8 cellular contexts compared by ENCODE assay signal in genomic region chr1:1573843-1574720, GRCh38. TPM values are rescaled to one million over a fixed set of nuclear protein-coding genes. Genes with fewer than 3 reads are reported as not detected.
A peak's percentile ranks its signal among the peaks of the same experiment; 100 is the strongest.
DNase-seq lines count a peak whose midpoint lies in the region; TF ChIP-seq lines count a peak whose summit lies in the region.

No MANE protein-coding gene starts in this region.

- H3K27me3 ChIP-seq in H7 (ENCODE audit: control insufficient read depth, insufficient read depth, low read length) (no peaks in the 10 kb centered on the region; the same call in 1 of the 2 replicates), SU-DHL-6 (ENCODE audit: low read length) (no peaks in the 10 kb centered on the region)

- H3K4me3 ChIP-seq in H7 (ENCODE audit: insufficient read depth, low read depth, low read length) (peak overlapping the region; percentile 100), SU-DHL-6 (ENCODE audit: insufficient read depth, low read length, poor library complexity, severe bottlenecking) (peak overlapping the region; percentile 95), iPS-11a (ENCODE audit: low read depth, low read length) (peak overlapping the region; percentile 94), skeletal muscle cell (ENCODE audit: low read depth, low read length) (peak overlapping the region; percentile 98)

- peak overlapping the region; percentile 61 for H3K27ac ChIP-seq in SU-DHL-6 (ENCODE audit: low read depth, low read length)

- no peaks in the 10 kb centered on the region for H3F3A ChIP-seq in SU-DHL-6 (ENCODE audit: insufficient read depth)

- no peaks in the 10 kb centered on the region for H3K9me2 ChIP-seq in SU-DHL-6 (replicated peaks; ENCODE audit: insufficient read depth, low read length)

- H4K20me1 ChIP-seq in SU-DHL-6 (ENCODE audit: low read depth, low read length): peaks cover 16% of the 10 kb centered on the region

- peak overlapping the region; percentile 68 for H2AFZ ChIP-seq in SU-DHL-6 (ENCODE audit: low read depth, low read length, severe bottlenecking)

- no peaks in the 10 kb centered on the region; the same call in 1 of the 2 replicates for H3K36me3 ChIP-seq in H7 (replicated peaks; ENCODE audit: control insufficient read depth, insufficient read depth, low read length)
- no peaks in the 10 kb centered on the region for H3K36me3 ChIP-seq in SU-DHL-6 (ENCODE audit: low read length)

- peak overlapping the region; percentile 93 for H3K4me2 ChIP-seq in SU-DHL-6 (ENCODE audit: low read depth, low read length, poor library complexity, severe bottlenecking)

- H3K9ac ChIP-seq in SU-DHL-6 (ENCODE audit: low read length): peak overlapping the region; percentile 100

- TF ChIP-seq CTCF in GM10266 (IDR thresholded peaks at IDR 0.05; ENCODE audit: control insufficient read depth, insufficient read depth, low read depth, missing control alignments) (no peak), SU-DHL-6 (IDR thresholded peaks at IDR 0.05; ENCODE audit: insufficient read depth, low read length, poor library complexity, severe bottlenecking) (no peak)

- DNase-seq in GM10266 (ENCODE audit: extremely low spot score): peak; percentile 92
- DNase-seq in H7: peak; percentile 95
- DNase-seq in Kasumi-1 (lab: John Stamatoyannopoulos, UW): peak; percentile 67 to 69
- peak; percentile 72 for DNase-seq in astrocyte of the hippocampus (ENCODE audit: low read depth, low spot score)
- no peak for DNase-seq in skeletal muscle cell (ENCODE audit: low read depth)
- no peak for DNase-seq in ureter (ENCODE audit: low spot score)

- H3K79me2 ChIP-seq in SU-DHL-6 (ENCODE audit: insufficient read depth, low read length): peaks cover 52% of the 10 kb centered on the region

- no peaks in the 10 kb centered on the region for H3K9me3 ChIP-seq in SU-DHL-6 (ENCODE audit: insufficient read depth, low read length)

RNA-seq across cellular contexts. Expression of gene SSU72, which starts 0.6 kb away (rescaled TPM):
- 80.7 and 94.3 TPM in 2 replicates for total RNA-seq in H7 (2014; rRNA removed; shearing (Covaris generic))
- total RNA-seq in ureter: 116 TPM

RNA-seq across cellular contexts. Expression of gene FNDC10, which starts 25.9 kb away (rescaled TPM):
- 25.6 and 32.7 TPM in 2 replicates for total RNA-seq in H7 (2014; rRNA removed; shearing (Covaris generic))
- 4.1 TPM for total RNA-seq in ureter

RNA-seq across cellular contexts. Expression of gene TMEM240, which starts 33.7 kb away (rescaled TPM):
- total RNA-seq in H7 (2014; rRNA removed; shearing (Covaris generic)): 13.6 and 14.3 TPM in 2 replicates
- 2.9 TPM for total RNA-seq in ureter

RNA-seq across cellular contexts. Expression of gene MIB2, which starts 41.2 kb away (rescaled TPM):
- 45.7 and 89.0 TPM in 2 replicates for total RNA-seq in H7 (2014; rRNA removed; shearing (Covaris generic))
- 64.5 TPM for total RNA-seq in ureter

RNA-seq across cellular contexts. Expression of gene MMP23B, which starts 57.9 kb away (rescaled TPM):
- 11.9 and 15.7 TPM in 2 replicates for total RNA-seq in H7 (2014; rRNA removed; shearing (Covaris generic))
- total RNA-seq in ureter: 16.6 TPM

Comparison
In these comparisons a context has a peak if more than half of its experiments do, and no peak if none do; other contexts are left out.
1. DNase-seq: peak in GM10266 (single experiment), H7 (single experiment), Kasumi-1 (2 of 2) and astrocyte of the hippocampus (single experiment); none in skeletal muscle cell (single experiment) and ureter (single experiment).
2. Peak in every context shown above with its lines, with median percentiles within 50 percentile points of each other: H3K4me3 ChIP-seq.